ENCODE assay signal across 6 cellular contexts in genomic region chr17:41810659-41811548, GRCh38.
DNase-seq lines count a peak whose midpoint lies in the region; ATAC-seq and TF ChIP-seq lines count a peak whose summit lies in the region.

No MANE protein-coding gene starts in this region.

- H3K36me3 ChIP-seq in SU-DHL-6 (ENCODE audit: low read length), result no peaks in the 10 kb centered on the region

- peak overlapping the region; percentile 73 for H3K4me3 ChIP-seq in SU-DHL-6 (ENCODE audit: insufficient read depth, low read length, poor library complexity, severe bottlenecking)

- no peaks in the 10 kb centered on the region for H3F3A ChIP-seq in SU-DHL-6 (ENCODE audit: insufficient read depth)

- ATAC-seq in HG02870 (IDR thresholded peaks at IDR 0.05; ENCODE audit: unreplicated experiment), result no peak

- no peaks in the 10 kb centered on the region for H3K79me2 ChIP-seq in SU-DHL-6 (ENCODE audit: insufficient read depth, low read length)

- H3K4me2 ChIP-seq in SU-DHL-6 (ENCODE audit: low read depth, low read length, poor library complexity, severe bottlenecking), result peak overlapping the region; percentile 66

- H3K9me3 ChIP-seq in SU-DHL-6 (ENCODE audit: insufficient read depth, low read length), result no peaks in the 10 kb centered on the region

- H2AFZ ChIP-seq in SU-DHL-6 (ENCODE audit: low read depth, low read length, severe bottlenecking), result peak overlapping the region; percentile 90

- H3K27me3 ChIP-seq in SU-DHL-6 (ENCODE audit: low read length), result no peaks in the 10 kb centered on the region

- peak overlapping the region; percentile 66 for H3K9ac ChIP-seq in SU-DHL-6 (ENCODE audit: low read length)

- no peak for TF ChIP-seq CTCF in SU-DHL-6 (IDR thresholded peaks at IDR 0.05; ENCODE audit: insufficient read depth, low read length, poor library complexity, severe bottlenecking)

- peak; percentile 41 for DNase-seq in D341Med (ENCODE audit: low spot score)
- peak; percentile 29 for DNase-seq in iris pigment epithelial cell (ENCODE audit: low read depth)
- DNase-seq in stimulated activated CD4-positive, alpha-beta T cell treated with anti-CD3 and anti-CD28 coated beads, Interleukin-4, amount 100 ng/mL, for 4 hours, result no peak
- no peak for DNase-seq in NCI-H2196 (lab: John Stamatoyannopoulos, UW; ENCODE audit: unreplicated experiment)

- H3K9me2 ChIP-seq in SU-DHL-6 (replicated peaks; ENCODE audit: insufficient read depth, low read length), result no peaks in the 10 kb centered on the region

- H3K27ac ChIP-seq in SU-DHL-6 (ENCODE audit: low read depth, low read length), result no peak overlapping the region

- H4K20me1 ChIP-seq in SU-DHL-6 (ENCODE audit: low read depth, low read length), result no peaks in the 10 kb centered on the region

Comparison
In these comparisons a context has a peak if more than half of its experiments do, and no peak if none do; other contexts are left out.
1. DNase-seq: peak in D341Med (single experiment) and iris pigment epithelial cell (single experiment); none in stimulated activated CD4-positive, alpha-beta T cell treated with anti-CD3 and anti-CD28 coated beads, Interleukin-4, amount 100 ng/mL, for 4 hours (0 of 2) and NCI-H2196 (single experiment).